10 cellular contexts compared by ENCODE assay signal in the genomic region with DNA sequence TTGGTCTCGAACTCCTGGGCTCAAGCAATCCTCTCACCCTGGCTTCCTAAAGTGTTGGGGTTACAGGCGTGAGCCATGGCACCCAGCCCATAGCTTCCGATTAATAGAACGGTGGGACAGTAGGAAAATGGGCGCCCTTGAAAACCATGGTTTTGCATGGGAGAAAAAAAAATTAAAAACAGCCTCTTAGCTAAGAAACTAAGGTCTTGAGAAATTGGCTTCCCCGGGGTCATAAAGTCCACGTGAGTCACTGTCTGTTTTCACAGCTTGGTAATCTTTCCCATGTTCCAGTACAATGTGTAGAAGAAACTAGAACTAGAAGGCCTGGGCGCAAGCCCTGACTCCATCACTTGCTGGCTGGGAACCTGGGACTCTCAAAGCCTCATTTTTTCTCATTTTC. TPM values are rescaled to one million over a fixed set of nuclear protein-coding genes. Genes with fewer than 3 reads are reported as not detected.
A peak's percentile ranks its signal among the peaks of the same experiment; 100 is the strongest.
DNase-seq lines count a peak whose midpoint lies in the region; ATAC-seq and TF ChIP-seq lines count a peak whose summit lies in the region.
"Had no signal": no experiment of that assay in that cellular context is flagged by ENCODE, and none has a peak within 500 bp of the region (broad histone marks: within the 10 kb centered on the region; RNA-seq: fewer than 3 reads in every experiment).

No MANE protein-coding gene starts in this region.

- no peaks in the 10 kb centered on the region for H3K9me3 ChIP-seq in adrenal gland (replicated peaks in 1 of 3)
- peaks cover 0 to 3% of the 10 kb centered on the region in 2 donors for H3K9me3 ChIP-seq in right atrium auricular region
- H3K9me3 ChIP-seq in spleen, result peaks cover 0 to 17% (median 6%) of the 10 kb centered on the region in 8 donors

- no peak for ATAC-seq in HG02870 (IDR thresholded peaks at IDR 0.05; ENCODE audit: unreplicated experiment)

- H3K4me3 Mint-ChIP-seq in HFFc6, result peak overlapping the region; percentile 55

- 40 to 53% (median 48%) methylated on average over 8 of the region's 8 CpGs for WGBS in adrenal gland, 4 donors
- 69 to 85% (median 74%) methylated on average over 8 of the region's 8 CpGs for WGBS in spleen, 5 donors

- peaks cover 63% of the 10 kb centered on the region for H3K4me1 Mint-ChIP-seq in HFFc6 (ENCODE audit: low read depth)

- TF ChIP-seq CTCF in HFFc6 (IDR thresholded peaks at IDR 0.05) (no peak), adrenal gland (IDR thresholded peaks at IDR 0.05) (no peak), right atrium auricular region (IDR thresholded peaks at IDR 0.05) (no peak), spleen (IDR thresholded peaks at IDR 0.05 in 8 of 11, conservative IDR thresholded peaks at IDR 0.05 in 3 of 11) (no peak)

- TF ChIP-seq POLR2A in adrenal gland (IDR thresholded peaks at IDR 0.05) (no peak), spleen (IDR thresholded peaks at IDR 0.05) (no peak)

- no peak overlapping the region for H3K4me3 ChIP-seq in adrenal gland
- H3K4me3 ChIP-seq in right atrium auricular region, result no peak overlapping the region
- H3K4me3 ChIP-seq in spleen, result no peak overlapping the region

- intact Hi-C loops in adrenal gland (cut with DNase I) (no loop called here), spleen (cut with DNase I; ENCODE audit: low total_unique reads) (no loop called here)

- peaks cover 9% of the 10 kb centered on the region for H3K9me3 Mint-ChIP-seq in HFFc6

- no peaks in the 10 kb centered on the region for H3K36me3 ChIP-seq in adrenal gland (replicated peaks in 1 of 2)
- no peaks in the 10 kb centered on the region for H3K36me3 ChIP-seq in right atrium auricular region
- peaks cover 0 to 7% (median 0%) of the 10 kb centered on the region in 6 donors for H3K36me3 ChIP-seq in spleen

- H3K27me3 ChIP-seq in adrenal gland, result no peaks in the 10 kb centered on the region
- no peaks in the 10 kb centered on the region for H3K27me3 ChIP-seq in right atrium auricular region
- H3K27me3 ChIP-seq in spleen (replicated peaks in 1 of 7), result no peaks in the 10 kb centered on the region

- H3K27me3 Mint-ChIP-seq in HFFc6 (ENCODE audit: insufficient read depth), result no peaks in the 10 kb centered on the region

- H3K27ac ChIP-seq in adrenal gland (peak overlapping the region in 4 of 5 donors; percentile 19 to 84 (median 62)), right atrium auricular region (peak overlapping the region; percentile 68 to 73), spleen (peak overlapping the region in 6 of 8 donors; percentile 47 to 75 (median 57))

- H3K4me1 ChIP-seq in adrenal gland (replicated peaks in 1 of 2) (peaks cover 55 to 66% of the 10 kb centered on the region in 2 donors), right atrium auricular region (peaks cover 0 to 71% of the 10 kb centered on the region in 2 donors), spleen (peaks cover 18 to 96% (median 82%) of the 10 kb centered on the region in 6 donors)

- H3K36me3 Mint-ChIP-seq in HFFc6 (ENCODE audit: low read depth), result peaks cover 25% of the 10 kb centered on the region

- peak; percentile 81 for DNase-seq in HFFc6
- DNase-seq in adrenal gland, result peak in 6 of 7 donors; percentile 59 to 76 (median 65)
- peak; percentile 78 for DNase-seq in right atrium auricular region (ENCODE audit: low spot score)
- no peak for DNase-seq in spleen
- no peak for DNase-seq in RPMI8226
- no peak for DNase-seq in C1 segment of cervical spinal cord (lab: John Stamatoyannopoulos, UW)
- no peak for DNase-seq in activated CD8-positive, alpha-beta memory T cell treated with anti-CD3 and anti-CD28 coated beads, Interleukin-2, amount 50 U/mL, for 4 hours
- DNase-seq: activated CD4-positive, alpha-beta T cell treated with anti-CD3 and anti-CD28 coated beads, Interleukin-2, amount 50 U/mL, for 48 hours; NCI-H1092 had no signal

- H3K27ac Mint-ChIP-seq in HFFc6, result peak overlapping the region; percentile 81

RNA-seq across cellular contexts. Expression of gene B3GNT2, which starts 20.7 kb away (rescaled TPM):
- total RNA-seq in HFFc6 (2021; fragmentation: NEBNext Ultra II Directional; extraction: Animal tissue kit (Norgen Biotek cat#: 25700)), result 10 to 100 TPM; 12.5 to 16.7 (median 15.1) TPM
- total RNA-seq in adrenal gland, result 10 to 100 TPM; 13.0 to 29.2 (median 18.4) TPM
- 10 to 100 TPM in 1 of 3 donors, 1 to 10 TPM in 2; 7.1 to 30.4 (median 7.9) TPM for polyA plus RNA-seq in adrenal gland
- 10 to 100 TPM; 17.7 to 31.1 TPM for total RNA-seq in right atrium auricular region
- 10 to 100 TPM; 21.3 to 40.3 (median 28.9) TPM for total RNA-seq in spleen
- polyA plus RNA-seq in spleen, result 10 to 100 TPM in 1 of 3 donors, 1 to 10 TPM in 2; 6.5 to 11.3 (median 8.5) TPM

Comparison
In these comparisons a context has a peak if more than half of its experiments do, and no peak if none do; other contexts are left out.
1. DNase-seq: peak in HFFc6 (single experiment), adrenal gland (6 of 7) and right atrium auricular region (single experiment); none in spleen (single experiment), RPMI8226 (single experiment), C1 segment of cervical spinal cord (0 of 14) and activated CD8-positive, alpha-beta memory T cell treated with anti-CD3 and anti-CD28 coated beads, Interleukin-2, amount 50 U/mL, for 4 hours (single experiment).
2. Peak in every context shown above with its lines, with median percentiles within 50 percentile points of each other: H3K27ac ChIP-seq.